Comparison of ENCODE assay signal across 9 cellular contexts in the genomic region with DNA sequence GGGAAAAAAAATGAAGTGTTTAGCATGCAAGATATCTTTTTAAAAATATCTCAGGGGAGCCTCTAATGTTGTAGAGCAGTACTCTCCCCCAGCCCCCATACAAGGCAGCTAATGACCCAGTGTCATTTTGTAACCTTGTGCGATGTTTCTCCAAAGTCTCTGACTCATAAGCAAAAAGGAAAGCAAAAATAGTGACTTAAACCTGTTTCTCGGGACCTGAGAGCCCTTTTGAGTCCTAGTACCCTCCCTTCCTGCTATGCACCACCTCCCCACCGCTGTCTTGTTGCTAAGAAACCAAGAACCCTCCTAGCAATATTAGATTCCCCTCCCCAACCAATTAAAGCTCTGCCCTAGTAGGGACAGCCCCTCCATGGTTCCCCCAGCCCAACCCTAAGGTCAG. TPM values are rescaled to one million over a fixed set of nuclear protein-coding genes. Genes with fewer than 3 reads are reported as not detected.
DNase-seq lines count a peak whose midpoint lies in the region; ATAC-seq and TF ChIP-seq lines count a peak whose summit lies in the region.
"Had no signal": no experiment of that assay in that cellular context is flagged by ENCODE, and none has a peak within 500 bp of the region (broad histone marks: within the 10 kb centered on the region; RNA-seq: fewer than 3 reads in every experiment).

No MANE protein-coding gene starts in this region.

- H3K27me3 Mint-ChIP-seq in activated CD4-positive, alpha-beta T cell treated with anti-CD3 and anti-CD28 coated beads, Interleukin-2, amount 10 ng/mL, durations not matched to agents 24 days and 14 days: no peaks in the 10 kb centered on the region
- H3K27me3 Mint-ChIP-seq in nephron (ENCODE audit: low read depth): peaks cover 5% of the 10 kb centered on the region

- H3K36me3 Mint-ChIP-seq in activated CD4-positive, alpha-beta T cell treated with anti-CD3 and anti-CD28 coated beads, Interleukin-2, amount 10 ng/mL, durations not matched to agents 24 days and 14 days (ENCODE audit: low read depth): no peaks in the 10 kb centered on the region
- no peaks in the 10 kb centered on the region for H3K36me3 Mint-ChIP-seq in nephron (ENCODE audit: low read depth)

- DNase-seq in activated CD4-positive, alpha-beta T cell treated with anti-CD3 and anti-CD28 coated beads, Interleukin-2, amount 10 ng/mL, durations not matched to agents 24 days and 14 days: peak; percentile 91
- DNase-seq in DMS79 treated with DMSO at 0.1 percent for 48 hours (lab: John Stamatoyannopoulos, UW): no peak
- no peak for DNase-seq in amniotic stem cell (lab: John Stamatoyannopoulos, UW)
- DNase-seq in KG1 (lab: John Stamatoyannopoulos, UW): no peak
- no peak for DNase-seq in SKM-1 (lab: John Stamatoyannopoulos, UW; ENCODE audit: unreplicated experiment)

- H3K4me3 Mint-ChIP-seq in activated CD4-positive, alpha-beta T cell treated with anti-CD3 and anti-CD28 coated beads, Interleukin-2, amount 10 ng/mL, durations not matched to agents 24 days and 14 days: peak overlapping the region; percentile 46
- H3K4me3 Mint-ChIP-seq in nephron: no peak overlapping the region

- H3K4me1 Mint-ChIP-seq in activated CD4-positive, alpha-beta T cell treated with anti-CD3 and anti-CD28 coated beads, Interleukin-2, amount 10 ng/mL, durations not matched to agents 24 days and 14 days: peaks cover 34% of the 10 kb centered on the region
- H3K4me1 Mint-ChIP-seq in nephron: peaks cover 45% of the 10 kb centered on the region

- ATAC-seq in GM19043 (IDR thresholded peaks at IDR 0.05; ENCODE audit: low read depth, unreplicated experiment) (peak; percentile 79), HG02885 (IDR thresholded peaks at IDR 0.05; ENCODE audit: poor library complexity, unreplicated experiment) (peak; percentile 69)

- intact Hi-C loops in activated CD4-positive, alpha-beta T cell treated with anti-CD3 and anti-CD28 coated beads, Interleukin-2, amount 10 ng/mL, durations not matched to agents 24 days and 14 days (cut with micrococcal nuclease): loop anchor here (2.0 kb wide), 1 partner anchor 32 kb away; no protein-coding TSS in a partner anchor

- H3K9me3 Mint-ChIP-seq in activated CD4-positive, alpha-beta T cell treated with anti-CD3 and anti-CD28 coated beads, Interleukin-2, amount 10 ng/mL, durations not matched to agents 24 days and 14 days: no peaks in the 10 kb centered on the region
- H3K9me3 Mint-ChIP-seq in nephron: no peaks in the 10 kb centered on the region

- TF ChIP-seq CTCF in nephron (IDR thresholded peaks at IDR 0.05; ENCODE audit: unreplicated experiment in 3 of 3): no peak

- peak overlapping the region; percentile 87 for H3K27ac Mint-ChIP-seq in activated CD4-positive, alpha-beta T cell treated with anti-CD3 and anti-CD28 coated beads, Interleukin-2, amount 10 ng/mL, durations not matched to agents 24 days and 14 days
- H3K27ac Mint-ChIP-seq in nephron: peak overlapping the region; percentile 10 to 36 (median 33)

RNA-seq across cellular contexts. Expression of gene MYCBPAP, which starts 2.8 kb away (rescaled TPM):
- 3.5 TPM in 2 replicates for total RNA-seq in activated CD4-positive, alpha-beta T cell treated with anti-CD3 and anti-CD28 coated beads, Interleukin-2, amount 10 ng/mL, durations not matched to agents 24 days and 14 days

RNA-seq across cellular contexts. Expression of gene EPN3, which starts 21.5 kb away (rescaled TPM):
- not detected in 2 replicates for total RNA-seq in activated CD4-positive, alpha-beta T cell treated with anti-CD3 and anti-CD28 coated beads, Interleukin-2, amount 10 ng/mL, durations not matched to agents 24 days and 14 days
- total RNA-seq: temporal lobe had no signal

RNA-seq across cellular contexts. Expression of gene RSAD1, which starts 32.4 kb away (rescaled TPM):
- 53.6 and 61.2 TPM in 2 replicates for total RNA-seq in activated CD4-positive, alpha-beta T cell treated with anti-CD3 and anti-CD28 coated beads, Interleukin-2, amount 10 ng/mL, durations not matched to agents 24 days and 14 days

RNA-seq across cellular contexts. Expression of gene SPATA20, which starts 35.9 kb away (rescaled TPM):
- 21.6 and 22.4 TPM in 2 replicates for total RNA-seq in activated CD4-positive, alpha-beta T cell treated with anti-CD3 and anti-CD28 coated beads, Interleukin-2, amount 10 ng/mL, durations not matched to agents 24 days and 14 days

RNA-seq across cellular contexts. Expression of gene CHAD, which starts 42.4 kb away (rescaled TPM):
- not detected in 2 replicates for total RNA-seq in activated CD4-positive, alpha-beta T cell treated with anti-CD3 and anti-CD28 coated beads, Interleukin-2, amount 10 ng/mL, durations not matched to agents 24 days and 14 days
